ENCODE assay signal across 9 cellular contexts in the genomic region with DNA sequence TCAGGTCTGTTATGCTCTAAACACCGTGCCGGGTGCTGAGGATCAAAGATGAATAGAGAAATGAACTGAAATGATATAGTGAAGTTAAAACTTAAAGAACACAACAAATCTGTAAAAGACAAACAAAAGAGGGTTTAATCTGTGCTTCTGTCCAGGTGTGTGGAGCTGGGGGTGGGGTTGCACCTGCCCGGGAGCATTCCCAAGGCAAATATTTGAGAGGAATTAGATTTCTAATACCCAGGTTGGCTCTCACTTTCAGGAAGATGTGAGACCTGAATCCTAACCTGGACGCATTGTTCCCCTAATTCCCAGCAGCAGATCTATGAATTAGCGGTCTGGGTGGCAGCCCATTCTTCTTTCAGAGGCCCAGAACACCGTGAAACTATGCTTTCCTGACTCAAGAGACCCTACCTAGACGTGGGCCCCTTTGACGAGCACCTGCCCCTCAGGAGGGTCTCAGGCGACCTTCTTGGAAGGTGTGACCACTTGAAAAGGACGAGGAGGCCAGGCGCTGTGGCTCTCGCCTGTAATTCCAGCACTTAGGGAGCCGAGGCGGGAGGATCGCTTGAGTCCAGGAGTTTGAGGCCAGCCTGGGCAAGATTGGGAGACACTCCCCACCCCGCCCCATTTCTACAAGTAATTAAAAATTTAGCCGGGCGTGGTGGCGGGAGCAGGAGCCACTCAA. TPM values are rescaled to one million over a fixed set of nuclear protein-coding genes. Genes with fewer than 3 reads are reported as not detected.
DNase-seq lines count a peak whose midpoint lies in the region; ATAC-seq and TF ChIP-seq lines count a peak whose summit lies in the region.
"Had no signal": no experiment of that assay in that cellular context is flagged by ENCODE, and none has a peak within 500 bp of the region (broad histone marks: within the 10 kb centered on the region; RNA-seq: fewer than 3 reads in every experiment).

No MANE protein-coding gene starts in this region.

- H3K27ac Mint-ChIP-seq in stimulated activated effector memory CD8-positive, alpha-beta T cell treated with anti-CD3 and anti-CD28 coated beads, Interleukin-12 subunit alpha, Interleukin-12 subunit beta, amount 100 ng/mL, for 72 hours: peak overlapping the region; percentile 93

- H3K36me3 Mint-ChIP-seq in stimulated activated effector memory CD8-positive, alpha-beta T cell treated with anti-CD3 and anti-CD28 coated beads, Interleukin-12 subunit alpha, Interleukin-12 subunit beta, amount 100 ng/mL, for 72 hours: peaks cover 18% of the 10 kb centered on the region

- peak overlapping the region; percentile 92 for H3K4me3 ChIP-seq in right cardiac atrium (ENCODE audit: low read length)

- WGBS in right cardiac atrium: 37% methylated on average over 19 of the region's 19 CpGs

- intact Hi-C loops in right cardiac atrium (cut with DNase I): no loop called here

- no peak for ATAC-seq in right cardiac atrium
- no peak for ATAC-seq in stimulated activated effector memory CD8-positive, alpha-beta T cell treated with anti-CD3 and anti-CD28 coated beads, Interleukin-12 subunit alpha, Interleukin-12 subunit beta, amount 100 ng/mL, for 72 hours
- no peak for ATAC-seq in HG02588 (IDR thresholded peaks at IDR 0.05; ENCODE audit: unreplicated experiment)
- no peak for ATAC-seq in GM21723 (IDR thresholded peaks at IDR 0.05; ENCODE audit: unreplicated experiment)

- DNase-seq in NCI-H1417 (lab: John Stamatoyannopoulos, UW) (peak in 2 of 3 experiments; percentile 41 to 52), NCI-H1417 treated with DMSO at 0.1 percent for 48 hours (lab: John Stamatoyannopoulos, UW) (no peak), right cardiac atrium (no peak), middle frontal gyrus (ENCODE audit: extremely low spot score, low spot score) (no peak)
- no peak for DNase-seq in stimulated activated effector memory CD8-positive, alpha-beta T cell treated with anti-CD3 and anti-CD28 coated beads, Interleukin-12 subunit alpha, Interleukin-12 subunit beta, amount 100 ng/mL, for 72 hours (ENCODE audit: low spot score in 2 of 2)

- H3K4me1 Mint-ChIP-seq in stimulated activated effector memory CD8-positive, alpha-beta T cell treated with anti-CD3 and anti-CD28 coated beads, Interleukin-12 subunit alpha, Interleukin-12 subunit beta, amount 100 ng/mL, for 72 hours: peaks cover 39% of the 10 kb centered on the region

- H3K27ac ChIP-seq in VCaP (peak overlapping the region; percentile 86), right cardiac atrium (ENCODE audit: low read length) (peak overlapping the region; percentile 99)

- peaks cover 4% of the 10 kb centered on the region for H3K4me1 ChIP-seq in right cardiac atrium (ENCODE audit: control insufficient read depth, insufficient read depth, low read length)

- H3K9me3 Mint-ChIP-seq in stimulated activated effector memory CD8-positive, alpha-beta T cell treated with anti-CD3 and anti-CD28 coated beads, Interleukin-12 subunit alpha, Interleukin-12 subunit beta, amount 100 ng/mL, for 72 hours: no peaks in the 10 kb centered on the region

- no peaks in the 10 kb centered on the region for H3K9me3 ChIP-seq in right cardiac atrium (ENCODE audit: control insufficient read depth, low read length)

- no peak for TF ChIP-seq CTCF in VCaP (conservative IDR thresholded peaks at IDR 0.05)

- peak overlapping the region; percentile 95 for H3K4me3 Mint-ChIP-seq in stimulated activated effector memory CD8-positive, alpha-beta T cell treated with anti-CD3 and anti-CD28 coated beads, Interleukin-12 subunit alpha, Interleukin-12 subunit beta, amount 100 ng/mL, for 72 hours

- no peaks in the 10 kb centered on the region for H3K27me3 ChIP-seq in right cardiac atrium (ENCODE audit: control insufficient read depth, insufficient read depth)

RNA-seq across cellular contexts. Expression of a gene that starts 0.7 kb away (rescaled TPM):
- total RNA-seq in right cardiac atrium: 10 to 100 TPM; 27.2 to 33.0 (median 30.0) TPM
- 45.5 TPM for polyA plus RNA-seq in right cardiac atrium

RNA-seq across cellular contexts. Expression of a gene that starts 7.4 kb away (rescaled TPM):
- total RNA-seq in right cardiac atrium: 1 to 10 TPM; 2.0 to 4.7 (median 3.0) TPM
- 5.2 TPM for polyA plus RNA-seq in right cardiac atrium

RNA-seq across cellular contexts. Expression of a gene that starts 22.2 kb away (rescaled TPM):
- total RNA-seq in right cardiac atrium: 10 to 100 TPM; 10.1 to 18.2 (median 13.4) TPM
- polyA plus RNA-seq in right cardiac atrium: 13.1 TPM
- total RNA-seq: SK-MEL-5 had no signal

RNA-seq across cellular contexts. Expression of a gene that starts 38.7 kb away (rescaled TPM):
- total RNA-seq in right cardiac atrium: 10 to 100 TPM; 12.4 to 19.7 (median 15.7) TPM
- 7.5 TPM for polyA plus RNA-seq in right cardiac atrium

RNA-seq across cellular contexts. Expression of a gene that starts 39.9 kb away (rescaled TPM):
- 10 to 100 TPM; 12.8 to 21.1 (median 17.2) TPM for total RNA-seq in right cardiac atrium
- 12.4 TPM for polyA plus RNA-seq in right cardiac atrium

Comparison
In these comparisons a context has a peak if more than half of its experiments do, and no peak if none do; other contexts are left out.
1. DNase-seq: peak in NCI-H1417 (2 of 3); none in NCI-H1417 treated with DMSO at 0.1 percent for 48 hours (single experiment), right cardiac atrium (0 of 3), stimulated activated effector memory CD8-positive, alpha-beta T cell treated with anti-CD3 and anti-CD28 coated beads, Interleukin-12 subunit alpha, Interleukin-12 subunit beta, amount 100 ng/mL, for 72 hours (0 of 2) and middle frontal gyrus (single experiment).